ENCODE assay signal across 24 cellular contexts in genomic region chr3:87175662-87176230, GRCh38.
"Had no signal": no experiment of that assay in that cellular context is flagged by ENCODE, and none has a peak within 500 bp of the region (broad histone marks: within the 10 kb centered on the region; RNA-seq: fewer than 3 reads in every experiment).

No MANE protein-coding gene starts in this region.

- H3K27ac ChIP-seq: ascending aorta, cardiac muscle cell, left ventricle myocardium inferior, neutrophil, right lobe of liver, thoracic aorta, uterus had no signal

- DNase-seq: activated CD4-positive, alpha-beta T cell treated with anti-CD3 and anti-CD28 coated beads for 36 hours; activated CD4-positive, alpha-beta T cell treated with anti-CD3 and anti-CD28 coated beads, Interleukin-2, amount 50 U/mL, for 4 hours; activated CD4-positive, CD25-positive, alpha-beta regulatory T cell; activated naive CD4-positive, alpha-beta T cell; activated T-cell treated with anti-CD3 and anti-CD28 coated beads for 4 hours; activated T-cell treated with anti-CD3 and anti-CD28 coated beads, Interleukin-2, amount 50 U/mL, for 72 hours; glutamatergic neuron; islet precursor cell; left ventricle myocardium inferior; naive B cell; nephron progenitor cell; right lobe of liver; small intestine; stimulated activated CD4-positive, alpha-beta T cell treated with anti-CD3 and anti-CD28 coated beads, Interleukin-4, amount 100 ng/mL, for 24 hours; uterus had no signal

- H3K4me1 ChIP-seq: ascending aorta, left ventricle myocardium inferior, right lobe of liver, uterus had no signal

- H3K9me3 ChIP-seq: ascending aorta, left ventricle myocardium inferior, neutrophil, right lobe of liver, thoracic aorta, uterus had no signal

- H3K27ac Mint-ChIP-seq: activated CD4-positive, alpha-beta T cell treated with anti-CD3 and anti-CD28 coated beads for 36 hours; activated naive CD4-positive, alpha-beta T cell treated with anti-CD3 and anti-CD28 coated beads, Interleukin-2, amount 50 U/mL, for 72 hours; activated T-cell treated with anti-CD3 and anti-CD28 coated beads, Interleukin-2, amount 50 U/mL, for 72 hours; brain; naive B cell; nephron progenitor cell; stimulated activated effector memory CD8-positive, alpha-beta T cell treated with anti-CD3 and anti-CD28 coated beads, Interleukin-12 subunit alpha, Interleukin-12 subunit beta, amount 100 ng/mL, for 72 hours; stimulated activated naive CD8-positive, alpha-beta T cell treated with anti-CD3 and anti-CD28 coated beads, Interleukin-15, Interleukin-2, amounts not matched to agents 100 ng/mL and 50 ng/mL, for 24 hours; type B pancreatic cell had no signal

- H3K4me1 Mint-ChIP-seq: activated CD4-positive, alpha-beta T cell treated with anti-CD3 and anti-CD28 coated beads for 36 hours; brain; naive B cell; nephron progenitor cell; stimulated activated effector memory CD8-positive, alpha-beta T cell treated with anti-CD3 and anti-CD28 coated beads, Interleukin-12 subunit alpha, Interleukin-12 subunit beta, amount 100 ng/mL, for 72 hours had no signal

- H3K27me3 Mint-ChIP-seq: brain had no signal

- H3K9me3 Mint-ChIP-seq: activated naive CD4-positive, alpha-beta T cell treated with anti-CD3 and anti-CD28 coated beads, Interleukin-2, amount 50 U/mL, for 72 hours; brain; nephron progenitor cell; stimulated activated effector memory CD8-positive, alpha-beta T cell treated with anti-CD3 and anti-CD28 coated beads, Interleukin-12 subunit alpha, Interleukin-12 subunit beta, amount 100 ng/mL, for 72 hours; stimulated activated naive CD8-positive, alpha-beta T cell treated with anti-CD3 and anti-CD28 coated beads, Interleukin-15, Interleukin-2, amounts not matched to agents 100 ng/mL and 50 ng/mL, for 24 hours had no signal

- H3K27me3 ChIP-seq: ascending aorta, cardiac muscle cell, neutrophil, right lobe of liver, uterus had no signal

- H3K4me3 ChIP-seq: ascending aorta, cardiac muscle cell, left ventricle myocardium inferior, right lobe of liver, thoracic aorta, uterus had no signal

- H3K36me3 ChIP-seq: ascending aorta, cardiac muscle cell, left ventricle myocardium inferior, neutrophil, right lobe of liver, thoracic aorta, uterus had no signal

- H3K36me3 Mint-ChIP-seq: activated naive CD4-positive, alpha-beta T cell treated with anti-CD3 and anti-CD28 coated beads, Interleukin-2, amount 50 U/mL, for 72 hours; brain; naive B cell; stimulated activated effector memory CD8-positive, alpha-beta T cell treated with anti-CD3 and anti-CD28 coated beads, Interleukin-12 subunit alpha, Interleukin-12 subunit beta, amount 100 ng/mL, for 72 hours; type B pancreatic cell had no signal

- H3K4me3 Mint-ChIP-seq: activated CD4-positive, alpha-beta T cell treated with anti-CD3 and anti-CD28 coated beads for 36 hours; activated T-cell treated with anti-CD3 and anti-CD28 coated beads, Interleukin-2, amount 50 U/mL, for 72 hours; brain; naive B cell; nephron progenitor cell; stimulated activated effector memory CD8-positive, alpha-beta T cell treated with anti-CD3 and anti-CD28 coated beads, Interleukin-12 subunit alpha, Interleukin-12 subunit beta, amount 100 ng/mL, for 72 hours; stimulated activated naive CD8-positive, alpha-beta T cell treated with anti-CD3 and anti-CD28 coated beads, Interleukin-15, Interleukin-2, amounts not matched to agents 100 ng/mL and 50 ng/mL, for 24 hours; type B pancreatic cell had no signal
